In genomic region chr7:16984346-16984745, GRCh38 we compare ENCODE assay signal across 14 cellular contexts.
DNase-seq lines count a peak whose midpoint lies in the region; ATAC-seq and TF ChIP-seq lines count a peak whose summit lies in the region.
"Had no signal": no experiment of that assay in that cellular context is flagged by ENCODE, and none has a peak within 500 bp of the region (broad histone marks: within the 10 kb centered on the region; RNA-seq: fewer than 3 reads in every experiment).

No MANE protein-coding gene starts in this region.

- no peak overlapping the region for H3K4ac ChIP-seq in IMR-90 (ENCODE audit: low read depth, low read length)

- DNase-seq in A673 (ENCODE audit: low spot score), result peak; percentile 26
- no peak for DNase-seq in IMR-90
- peak; percentile 67 for DNase-seq in globus pallidus (ENCODE audit: low spot score)
- DNase-seq in putamen (ENCODE audit: low spot score), result peak; percentile 41
- DNase-seq in NK-92 treated with Interleukin-12 subunit alpha and Interleukin-12 subunit beta, amount 100 ng/mL, for 24 hours (lab: John Stamatoyannopoulos, UW), result no peak
- DNase-seq in natural killer cell treated with Interleukin-12 subunit alpha and Interleukin-12 subunit beta and Interleukin-15 and Interleukin-18, amount 100 ng/mL, for 72 hours (ENCODE audit: low spot score), result no peak
- DNase-seq: CD8-positive, alpha-beta memory T cell; H9; Karpas-422; NCI-H2081; NCI-H774; SHP77 treated with DMSO at 0.1 percent for 48 hours had no signal

- H4K91ac ChIP-seq in IMR-90 (ENCODE audit: insufficient read depth, low read depth, low read length), result no peak overlapping the region

- H4K20me1 ChIP-seq in IMR-90 (ENCODE audit: insufficient read depth, low read length), result no peaks in the 10 kb centered on the region

- BruUV-seq in A673 (replicated peaks; lab: Mats Ljungman, UMichigan) (no TSS peak), IMR-90 (replicated peaks; lab: Mats Ljungman, UMichigan) (no TSS peak)

- no peaks in the 10 kb centered on the region; the same call in 1 of the 2 replicates for H3K9me1 ChIP-seq in IMR-90 (ENCODE audit: insufficient read depth, low read length)

- no peaks in the 10 kb centered on the region for H3K36me3 ChIP-seq in A673 (ENCODE audit: insufficient read depth, low read length, poor library complexity, severe bottlenecking)
- H3K36me3 ChIP-seq in IMR-90 (ENCODE audit: control insufficient read depth, insufficient read depth, low read length), result no peaks in the 10 kb centered on the region

- no peaks in the 10 kb centered on the region for H3K79me1 ChIP-seq in IMR-90 (ENCODE audit: low read depth in 1 of 2, low read length in 2 of 2)

- intact Hi-C loops in A673 (cut with micrococcal nuclease; ENCODE audit: unreplicated experiment) (loop anchor here (5.0 to 10.0 kb wide), 3 partner anchors 170 to 663 kb away; no protein-coding TSS in a partner anchor), IMR-90 (cut with micrococcal nuclease) (loop anchor here (10.0 kb wide), 1 partner anchor 550 kb away; no protein-coding TSS in a partner anchor)

- no peak overlapping the region for H2AK5ac ChIP-seq in IMR-90 (ENCODE audit: low read depth, low read length)

- POLR2A ChIA-PET in A673 (lab: Charles Lee; ENCODE audit: low non-redundant PET) (no interaction called here), IMR-90 (lab: Charles Lee; ENCODE audit: unreplicated experiment) (no interaction called here)

- no peak overlapping the region for H3K56ac ChIP-seq in IMR-90 (ENCODE audit: extremely low read depth, insufficient read depth, low read length)

- no peak overlapping the region for H2AK9ac ChIP-seq in IMR-90 (replicated peaks; ENCODE audit: low read depth, low read length, poor library complexity)

- ATAC-seq in IMR-90 (ENCODE audit: low read depth), result no peak
- ATAC-seq in activated CD4-positive, CD25-positive, alpha-beta regulatory T cell treated with anti-CD3 and anti-CD28 coated beads, Interleukin-2, amount 50 U/mL, for 24 hours, result no peak
- ATAC-seq in natural killer cell treated with Interleukin-12 subunit alpha and Interleukin-12 subunit beta and Interleukin-15 and Interleukin-18, amount 100 ng/mL, for 72 hours, result no peak
- ATAC-seq: HepG2 had no signal

- H2AFZ ChIP-seq in IMR-90 (replicated peaks; ENCODE audit: low read length, poor library complexity), result no peak overlapping the region

- H2BK20ac ChIP-seq in IMR-90 (ENCODE audit: low read depth, low read length), result no peak overlapping the region

- dilution Hi-C loops in IMR-90 (cut with HindIII; ENCODE audit: low sequenced_read_pairs, unreplicated experiment), result no loop called here

- H2BK5ac ChIP-seq in IMR-90 (ENCODE audit: low read depth, low read length, poor library complexity, severe bottlenecking), result no peak overlapping the region

- no peak overlapping the region for H3K9ac ChIP-seq in IMR-90 (ENCODE audit: low read depth, low read length)

- TF ChIP-seq CTCF in A673 (conservative IDR thresholded peaks at IDR 0.05; ENCODE audit: low read depth, low read length) (no peak), IMR-90 (conservative IDR thresholded peaks at IDR 0.05; ENCODE audit: low read depth, low read length) (no peak)

- H3K9me3 ChIP-seq in A673 (ENCODE audit: low read depth, low read length, poor library complexity, severe bottlenecking) (no peaks in the 10 kb centered on the region), IMR-90 (ENCODE audit: control insufficient read depth, insufficient read depth, low read length) (no peaks in the 10 kb centered on the region)

- no peak overlapping the region for H3K27ac Mint-ChIP-seq in natural killer cell treated with Interleukin-12 subunit alpha and Interleukin-12 subunit beta and Interleukin-15 and Interleukin-18, amount 100 ng/mL, for 72 hours
- H3K27ac Mint-ChIP-seq: CD8-positive, alpha-beta memory T cell; H9 had no signal

- H3K4me2 ChIP-seq in IMR-90 (ENCODE audit: low read depth, low read length), result no peak overlapping the region

- H3K23ac ChIP-seq in IMR-90 (ENCODE audit: low read depth, low read length), result peak overlapping the region; percentile 46; the same call in 1 of the 2 replicates

- CTCF ChIA-PET in A673 (lab: Charles Lee) (no interaction called here), IMR-90 (lab: Yijun Ruan, JAX) (no interaction called here)

- no peak overlapping the region for H3K18ac ChIP-seq in IMR-90 (ENCODE audit: low read depth, low read length)

- H3K4me1 ChIP-seq in A673 (ENCODE audit: insufficient read depth, low read length, poor library complexity, severe bottlenecking) (peaks cover 21% of the 10 kb centered on the region), IMR-90 (ENCODE audit: control insufficient read depth, insufficient read depth, low read length) (peaks cover 1% of the 10 kb centered on the region; the same call in 1 of the 2 replicates)

- H3K4me3 ChIP-seq in A673 (ENCODE audit: low read depth, low read length, poor library complexity, severe bottlenecking), result no peak overlapping the region
- no peak overlapping the region for H3K4me3 ChIP-seq in IMR-90 (ENCODE audit: insufficient read depth, low read depth, low read length)

- H4K5ac ChIP-seq in IMR-90 (ENCODE audit: low read depth, low read length), result no peak overlapping the region

- H3K27me3 ChIP-seq in A673 (replicated peaks; ENCODE audit: insufficient read depth, low read depth, low read length, poor library complexity), result no peaks in the 10 kb centered on the region
- no peaks in the 10 kb centered on the region for H3K27me3 ChIP-seq in IMR-90 (ENCODE audit: control insufficient read depth, insufficient read depth, low read length)

- peaks cover 4 to 6% of the 10 kb centered on the region in 2 donors for H3K4me1 Mint-ChIP-seq in natural killer cell treated with Interleukin-12 subunit alpha and Interleukin-12 subunit beta and Interleukin-15 and Interleukin-18, amount 100 ng/mL, for 72 hours (ENCODE audit: low read depth in 2 of 2)

- no peak overlapping the region for H3K4me3 Mint-ChIP-seq in natural killer cell treated with Interleukin-12 subunit alpha and Interleukin-12 subunit beta and Interleukin-15 and Interleukin-18, amount 100 ng/mL, for 72 hours
- H3K4me3 Mint-ChIP-seq: CD8-positive, alpha-beta memory T cell; H9 had no signal

- no peaks in the 10 kb centered on the region for H3K36me3 Mint-ChIP-seq in natural killer cell treated with Interleukin-12 subunit alpha and Interleukin-12 subunit beta and Interleukin-15 and Interleukin-18, amount 100 ng/mL, for 72 hours
- H3K36me3 Mint-ChIP-seq: CD8-positive, alpha-beta memory T cell had no signal

- H2BK15ac ChIP-seq in IMR-90 (ENCODE audit: low read depth, low read length), result no peak overlapping the region; the same call in 2 of the 3 replicates

- peaks cover 3 to 20% of the 10 kb centered on the region in 2 donors for H3K27me3 Mint-ChIP-seq in natural killer cell treated with Interleukin-12 subunit alpha and Interleukin-12 subunit beta and Interleukin-15 and Interleukin-18, amount 100 ng/mL, for 72 hours

- H4K8ac ChIP-seq in IMR-90 (ENCODE audit: low read depth in 2 of 2, low read length in 2 of 2), result no peak overlapping the region

- H3K14ac ChIP-seq in IMR-90 (replicated peaks; ENCODE audit: low read depth, low read length), result no peak overlapping the region

- WGBS in IMR-90 (ENCODE audit: extremely low coverage in 2 of 2, insufficient read length in 1 of 2), 2 experiments, result no CpG with 5 or more reads among the region's 1 CpG

- TF ChIP-seq POLR2A in IMR-90 (IDR thresholded peaks at IDR 0.05; ENCODE audit: low read depth, low read length), result no peak

- TF ChIP-seq RAD21 in IMR-90 (IDR thresholded peaks at IDR 0.05; ENCODE audit: low read length), result no peak

- no peaks in the 10 kb centered on the region for H3K9me3 Mint-ChIP-seq in natural killer cell treated with Interleukin-12 subunit alpha and Interleukin-12 subunit beta and Interleukin-15 and Interleukin-18, amount 100 ng/mL, for 72 hours
- H3K9me3 Mint-ChIP-seq: CD8-positive, alpha-beta memory T cell; H9 had no signal

- in situ Hi-C loops in IMR-90 (cut with MboI; ENCODE audit: low sequenced_read_pairs), result loop anchor here (5.0 to 10.0 kb wide), 2 partner anchors 318 to 660 kb away; no protein-coding TSS in a partner anchor

- H3K27ac ChIP-seq in A673 (ENCODE audit: low read depth, low read length, poor library complexity, severe bottlenecking) (no peak overlapping the region), IMR-90 (ENCODE audit: insufficient read depth, low read length) (no peak overlapping the region)

- no peak overlapping the region for H2BK120ac ChIP-seq in IMR-90 (ENCODE audit: low read depth, low read length)

TF ChIP-seq in IMR-90, 13 proteins besides CTCF, POLR2A, EP300 and RAD21:
- TF ChIP-seq MXI1 (IDR thresholded peaks at IDR 0.05; ENCODE audit: borderline replicate concordance, low read depth, low read length) (no peak), FOS (IDR thresholded peaks at IDR 0.05; ENCODE audit: low read depth, low read length) (no peak), BHLHE40 (IDR thresholded peaks at IDR 0.05; ENCODE audit: low read depth, low read length) (no peak), CHD1 (IDR thresholded peaks at IDR 0.05; ENCODE audit: low read depth, low read length) (no peak)

Comparison
In these comparisons a context has a peak if more than half of its experiments do, and no peak if none do; other contexts are left out.
1. DNase-seq: peak in A673 (single experiment), globus pallidus (single experiment) and putamen (single experiment); none in IMR-90 (single experiment), NK-92 treated with Interleukin-12 subunit alpha and Interleukin-12 subunit beta, amount 100 ng/mL, for 24 hours (single experiment) and natural killer cell treated with Interleukin-12 subunit alpha and Interleukin-12 subunit beta and Interleukin-15 and Interleukin-18, amount 100 ng/mL, for 72 hours (single experiment).